1 cellular context compared by ENCODE assay signal in the genomic region with DNA sequence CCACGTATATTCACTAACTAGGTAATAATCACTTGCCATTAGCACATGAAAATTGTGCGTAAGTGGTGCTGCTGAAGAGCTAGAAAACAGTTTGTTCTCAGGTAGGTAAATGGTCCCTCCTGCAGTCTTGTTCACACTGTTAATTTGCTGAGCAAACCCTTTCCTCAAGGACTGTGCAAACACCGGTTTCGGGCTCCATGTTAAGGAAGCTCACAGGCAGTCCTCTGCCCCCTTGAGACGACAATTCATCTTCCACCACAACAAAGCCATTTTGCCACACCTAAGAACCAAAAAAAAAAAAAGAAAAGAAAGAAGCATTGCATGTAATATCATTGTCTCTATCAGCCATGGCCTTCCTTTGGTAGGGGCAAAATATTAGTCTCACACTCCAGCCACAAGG.
TF ChIP-seq lines count a peak whose summit lies in the region.

No MANE protein-coding gene starts in this region.

TF ChIP-seq in GM12878, 131 proteins besides CTCF, POLR2A, EP300 and RAD21:
- TF ChIP-seq ESRRA (IDR thresholded peaks at IDR 0.05; ENCODE audit: low read length) (no peak), RUNX3 (IDR thresholded peaks at IDR 0.05; ENCODE audit: low read length) (no peak), SUZ12 (IDR thresholded peaks at IDR 0.05; ENCODE audit: unreplicated experiment) (no peak), GABPA (IDR thresholded peaks at IDR 0.05; ENCODE audit: low read depth) (no peak), ZBED1 (IDR thresholded peaks at IDR 0.05; ENCODE audit: borderline replicate concordance) (no peak), BCL11A (IDR thresholded peaks at IDR 0.05; ENCODE audit: low read depth, low read length) (no peak)
- TF ChIP-seq, protein P1, sequence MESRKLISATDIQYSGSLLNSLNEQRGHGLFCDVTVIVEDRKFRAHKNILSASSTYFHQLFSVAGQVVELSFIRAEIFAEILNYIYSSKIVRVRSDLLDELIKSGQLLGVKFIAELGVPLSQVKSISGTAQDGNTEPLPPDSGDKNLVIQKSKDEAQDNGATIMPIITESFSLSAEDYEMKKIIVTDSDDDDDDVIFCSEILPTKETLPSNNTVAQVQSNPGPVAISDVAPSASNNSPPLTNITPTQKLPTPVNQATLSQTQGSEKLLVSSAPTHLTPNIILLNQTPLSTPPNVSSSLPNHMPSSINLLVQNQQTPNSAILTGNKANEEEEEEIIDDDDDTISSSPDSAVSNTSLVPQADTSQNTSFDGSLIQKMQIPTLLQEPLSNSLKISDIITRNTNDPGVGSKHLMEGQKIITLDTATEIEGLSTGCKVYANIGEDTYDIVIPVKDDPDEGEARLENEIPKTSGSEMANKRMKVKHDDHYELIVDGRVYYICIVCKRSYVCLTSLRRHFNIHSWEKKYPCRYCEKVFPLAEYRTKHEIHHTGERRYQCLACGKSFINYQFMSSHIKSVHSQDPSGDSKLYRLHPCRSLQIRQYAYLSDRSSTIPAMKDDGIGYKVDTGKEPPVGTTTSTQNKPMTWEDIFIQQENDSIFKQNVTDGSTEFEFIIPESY (IDR thresholded peaks at IDR 0.05): no peak
